Comparison of ENCODE assay signal across 22 cellular contexts in the genomic region with DNA sequence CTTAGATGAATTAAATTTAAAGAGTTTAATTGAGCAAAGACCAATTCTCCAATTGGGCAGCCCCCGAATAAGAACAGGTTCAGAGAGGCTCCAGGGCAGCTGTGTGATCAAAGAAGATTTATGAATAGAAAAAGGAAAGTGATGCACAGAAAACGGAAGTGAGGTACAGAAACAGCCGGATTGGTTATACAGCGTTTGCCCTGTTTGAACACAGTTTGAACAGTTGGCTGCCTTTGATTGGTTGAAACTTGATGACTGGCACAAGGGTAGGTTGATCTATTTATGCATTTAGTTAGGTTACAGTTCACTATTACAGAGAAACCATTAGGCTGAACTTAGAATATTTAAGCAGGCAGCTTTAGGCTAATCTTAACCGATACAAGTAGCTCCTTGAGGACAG.
"Had no signal": no experiment of that assay in that cellular context is flagged by ENCODE, and none has a peak within 500 bp of the region (broad histone marks: within the 10 kb centered on the region; RNA-seq: fewer than 3 reads in every experiment).

No MANE protein-coding gene starts in this region.

- DNase-seq: activated B cell treated with CpG ODN at 0.5 μM for 24 hours; activated CD4-positive, alpha-beta memory T cell treated with anti-CD3 and anti-CD28 coated beads for 36 hours; activated CD4-positive, alpha-beta T cell treated with anti-CD3 and anti-CD28 coated beads, Interleukin-2, amount 10 ng/mL, durations not matched to agents 7 days and 5 days; activated CD8-positive, alpha-beta memory T cell treated with anti-CD3 and anti-CD28 coated beads for 24 hours; activated gamma-delta T cell; activated naive CD4-positive, alpha-beta T cell treated with anti-CD3 and anti-CD28 coated beads for 36 hours; activated T-cell treated with anti-CD3 and anti-CD28 coated beads, Interleukin-2, amount 50 U/mL, for 48 hours; amygdala; Kasumi-1; NCI-H1105; NCI-H1436; NCI-H1694 treated with DMSO at 0.1 percent for 48 hours; NCI-H2029 treated with DMSO at 0.1 percent for 48 hours; NCI-H510A treated with DMSO at 0.1 percent for 48 hours; NCI-H748 treated with DMSO at 0.1 percent for 48 hours; SIG-M5; T-cell; T1000 had no signal

- H3K27ac ChIP-seq: cardiac muscle cell had no signal

- H3K4me3 ChIP-seq: cardiac muscle cell had no signal

- ATAC-seq: activated T-helper 17 cell treated with anti-CD3 and anti-CD28 coated beads, Interleukin-2, amount 50 U/mL, for 72 hours; T-cell had no signal

- H3K36me3 ChIP-seq: cardiac muscle cell had no signal

- FAIRE-seq: astrocyte, TTC549 had no signal

- H3K27me3 ChIP-seq: cardiac muscle cell had no signal
